ENCODE assay signal across 1 cellular context in genomic region chr11:62786318-62787004, GRCh38.
TF ChIP-seq lines count a peak whose summit lies in the region.

No MANE protein-coding gene starts in this region.

TF ChIP-seq in HepG2, 621 proteins besides CTCF, POLR2A, EP300 and RAD21 (continues in another document):
- TF ChIP-seq ZNF124 (CRISPR knock-in tag; IDR thresholded peaks at IDR 0.05) (no peak), ZNF383 (CRISPR knock-in tag; IDR thresholded peaks at IDR 0.05; ENCODE audit: borderline replicate concordance) (no peak), ZNF367 (CRISPR knock-in tag; IDR thresholded peaks at IDR 0.05; ENCODE audit: borderline replicate concordance) (no peak), THYN1 (CRISPR knock-in tag; IDR thresholded peaks at IDR 0.05; ENCODE audit: borderline replicate concordance, low read depth) (no peak), CBX5 (CRISPR knock-in tag; IDR thresholded peaks at IDR 0.05; ENCODE audit: borderline replicate concordance) (no peak), SAP130 (CRISPR knock-in tag; IDR thresholded peaks at IDR 0.05; ENCODE audit: low read depth) (peak; percentile 55; the same call in 1 of the 2 replicates), ZNF12 (CRISPR knock-in tag; IDR thresholded peaks at IDR 0.05) (no peak), ZNF343 (CRISPR knock-in tag; IDR thresholded peaks at IDR 0.05) (no peak), KLF16 (CRISPR knock-in tag; IDR thresholded peaks at IDR 0.05) (no peak), E2F5 (CRISPR knock-in tag; conservative IDR thresholded peaks at IDR 0.05) (no peak), ZNF17 (CRISPR knock-in tag; IDR thresholded peaks at IDR 0.05) (no peak), ERF (CRISPR knock-in tag; IDR thresholded peaks at IDR 0.05) (no peak; the same call in 1 of the 2 replicates), RORA (CRISPR knock-in tag; IDR thresholded peaks at IDR 0.05) (no peak), SMARCE1 (IDR thresholded peaks at IDR 0.05; ENCODE audit: borderline replicate concordance) (no peak), ZNF776 (CRISPR knock-in tag; IDR thresholded peaks at IDR 0.05) (no peak), ZNF749 (CRISPR knock-in tag; IDR thresholded peaks at IDR 0.05; ENCODE audit: borderline replicate concordance) (no peak), CENPT (CRISPR knock-in tag; IDR thresholded peaks at IDR 0.05; ENCODE audit: low read depth) (no peak), ZSCAN12 (CRISPR knock-in tag; IDR thresholded peaks at IDR 0.05) (no peak), ZNF235 (CRISPR knock-in tag; IDR thresholded peaks at IDR 0.05; ENCODE audit: borderline replicate concordance) (no peak), FOSL1 (CRISPR knock-in tag; IDR thresholded peaks at IDR 0.05; ENCODE audit: borderline replicate concordance) (no peak), ASH2L (IDR thresholded peaks at IDR 0.05; ENCODE audit: insufficient read length, low read depth, low read length) (no peak), ZNF558 (CRISPR knock-in tag; IDR thresholded peaks at IDR 0.05; ENCODE audit: borderline replicate concordance) (no peak), SP140L (CRISPR knock-in tag; IDR thresholded peaks at IDR 0.05; ENCODE audit: borderline replicate concordance) (no peak), DMAP1 (CRISPR knock-in tag; IDR thresholded peaks at IDR 0.05) (no peak), MIER2 (CRISPR knock-in tag; IDR thresholded peaks at IDR 0.05) (0 out of 2 replicates have a peak, but pooled peaks have one; percentile 36), ZNF777 (CRISPR knock-in tag; IDR thresholded peaks at IDR 0.05) (peak; percentile 67; the same call in 1 of the 2 replicates), ZNF263 (CRISPR knock-in tag; IDR thresholded peaks at IDR 0.05) (no peak), ATF4 (CRISPR knock-in tag; IDR thresholded peaks at IDR 0.05) (no peak), ZNF547 (CRISPR knock-in tag; IDR thresholded peaks at IDR 0.05) (no peak), ZNF468 (CRISPR knock-in tag; IDR thresholded peaks at IDR 0.05) (no peak; the same call in 1 of the 2 replicates), GABPB1 (CRISPR knock-in tag; IDR thresholded peaks at IDR 0.05) (no peak; the same call in 1 of the 2 replicates), NFKBIZ (CRISPR knock-in tag; IDR thresholded peaks at IDR 0.05) (no peak), ZNF772 (CRISPR knock-in tag; IDR thresholded peaks at IDR 0.05) (no peak), ZFP36L1 (CRISPR knock-in tag; IDR thresholded peaks at IDR 0.05) (no peak), ZGPAT (CRISPR knock-in tag; IDR thresholded peaks at IDR 0.05) (no peak), ZNF260 (CRISPR knock-in tag; IDR thresholded peaks at IDR 0.05; ENCODE audit: borderline replicate concordance, low read depth) (no peak), ZNF136 (CRISPR knock-in tag; IDR thresholded peaks at IDR 0.05; ENCODE audit: low read depth) (no peak), ZNF282 (IDR thresholded peaks at IDR 0.05; ENCODE audit: partially characterized antibody) (no peak)
- TF ChIP-seq, protein P1, sequence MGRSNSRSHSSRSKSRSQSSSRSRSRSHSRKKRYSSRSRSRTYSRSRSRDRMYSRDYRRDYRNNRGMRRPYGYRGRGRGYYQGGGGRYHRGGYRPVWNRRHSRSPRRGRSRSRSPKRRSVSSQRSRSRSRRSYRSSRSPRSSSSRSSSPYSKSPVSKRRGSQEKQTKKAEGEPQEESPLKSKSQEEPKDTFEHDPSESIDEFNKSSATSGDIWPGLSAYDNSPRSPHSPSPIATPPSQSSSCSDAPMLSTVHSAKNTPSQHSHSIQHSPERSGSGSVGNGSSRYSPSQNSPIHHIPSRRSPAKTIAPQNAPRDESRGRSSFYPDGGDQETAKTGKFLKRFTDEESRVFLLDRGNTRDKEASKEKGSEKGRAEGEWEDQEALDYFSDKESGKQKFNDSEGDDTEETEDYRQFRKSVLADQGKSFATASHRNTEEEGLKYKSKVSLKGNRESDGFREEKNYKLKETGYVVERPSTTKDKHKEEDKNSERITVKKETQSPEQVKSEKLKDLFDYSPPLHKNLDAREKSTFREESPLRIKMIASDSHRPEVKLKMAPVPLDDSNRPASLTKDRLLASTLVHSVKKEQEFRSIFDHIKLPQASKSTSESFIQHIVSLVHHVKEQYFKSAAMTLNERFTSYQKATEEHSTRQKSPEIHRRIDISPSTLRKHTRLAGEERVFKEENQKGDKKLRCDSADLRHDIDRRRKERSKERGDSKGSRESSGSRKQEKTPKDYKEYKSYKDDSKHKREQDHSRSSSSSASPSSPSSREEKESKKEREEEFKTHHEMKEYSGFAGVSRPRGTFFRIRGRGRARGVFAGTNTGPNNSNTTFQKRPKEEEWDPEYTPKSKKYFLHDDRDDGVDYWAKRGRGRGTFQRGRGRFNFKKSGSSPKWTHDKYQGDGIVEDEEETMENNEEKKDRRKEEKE (IDR thresholded peaks at IDR 0.05), result no peak
- TF ChIP-seq, protein P2, sequence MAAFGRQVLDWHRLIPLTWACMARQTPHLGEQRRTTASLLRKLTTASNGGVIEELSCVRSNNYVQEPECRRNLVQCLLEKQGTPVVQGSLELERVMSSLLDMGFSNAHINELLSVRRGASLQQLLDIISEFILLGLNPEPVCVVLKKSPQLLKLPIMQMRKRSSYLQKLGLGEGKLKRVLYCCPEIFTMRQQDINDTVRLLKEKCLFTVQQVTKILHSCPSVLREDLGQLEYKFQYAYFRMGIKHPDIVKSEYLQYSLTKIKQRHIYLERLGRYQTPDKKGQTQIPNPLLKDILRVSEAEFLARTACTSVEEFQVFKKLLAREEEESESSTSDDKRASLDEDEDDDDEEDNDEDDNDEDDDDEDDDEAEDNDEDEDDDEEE (CRISPR knock-in tag; IDR thresholded peaks at IDR 0.05), result peak; percentile 58; the same call in 1 of the 2 replicates
- TF ChIP-seq, protein P3, sequence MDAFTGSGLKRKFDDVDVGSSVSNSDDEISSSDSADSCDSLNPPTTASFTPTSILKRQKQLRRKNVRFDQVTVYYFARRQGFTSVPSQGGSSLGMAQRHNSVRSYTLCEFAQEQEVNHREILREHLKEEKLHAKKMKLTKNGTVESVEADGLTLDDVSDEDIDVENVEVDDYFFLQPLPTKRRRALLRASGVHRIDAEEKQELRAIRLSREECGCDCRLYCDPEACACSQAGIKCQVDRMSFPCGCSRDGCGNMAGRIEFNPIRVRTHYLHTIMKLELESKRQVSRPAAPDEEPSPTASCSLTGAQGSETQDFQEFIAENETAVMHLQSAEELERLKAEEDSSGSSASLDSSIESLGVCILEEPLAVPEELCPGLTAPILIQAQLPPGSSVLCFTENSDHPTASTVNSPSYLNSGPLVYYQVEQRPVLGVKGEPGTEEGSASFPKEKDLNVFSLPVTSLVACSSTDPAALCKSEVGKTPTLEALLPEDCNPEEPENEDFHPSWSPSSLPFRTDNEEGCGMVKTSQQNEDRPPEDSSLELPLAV (CRISPR knock-in tag; conservative IDR thresholded peaks at IDR 0.05; ENCODE audit: low read depth), result no peak
- TF ChIP-seq, protein P4, sequence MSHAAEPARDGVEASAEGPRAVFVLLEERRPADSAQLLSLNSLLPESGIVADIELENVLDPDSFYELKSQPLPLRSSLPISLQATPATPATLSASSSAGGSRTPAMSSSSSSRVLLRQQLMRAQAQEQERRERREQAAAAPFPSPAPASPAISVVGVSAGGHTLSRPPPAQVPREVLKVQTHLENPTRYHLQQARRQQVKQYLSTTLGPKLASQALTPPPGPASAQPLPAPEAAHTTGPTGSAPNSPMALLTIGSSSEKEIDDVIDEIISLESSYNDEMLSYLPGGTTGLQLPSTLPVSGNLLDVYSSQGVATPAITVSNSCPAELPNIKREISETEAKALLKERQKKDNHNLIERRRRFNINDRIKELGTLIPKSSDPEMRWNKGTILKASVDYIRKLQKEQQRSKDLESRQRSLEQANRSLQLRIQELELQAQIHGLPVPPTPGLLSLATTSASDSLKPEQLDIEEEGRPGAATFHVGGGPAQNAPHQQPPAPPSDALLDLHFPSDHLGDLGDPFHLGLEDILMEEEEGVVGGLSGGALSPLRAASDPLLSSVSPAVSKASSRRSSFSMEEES (CRISPR knock-in tag; IDR thresholded peaks at IDR 0.05), result no peak
- TF ChIP-seq, protein P5, sequence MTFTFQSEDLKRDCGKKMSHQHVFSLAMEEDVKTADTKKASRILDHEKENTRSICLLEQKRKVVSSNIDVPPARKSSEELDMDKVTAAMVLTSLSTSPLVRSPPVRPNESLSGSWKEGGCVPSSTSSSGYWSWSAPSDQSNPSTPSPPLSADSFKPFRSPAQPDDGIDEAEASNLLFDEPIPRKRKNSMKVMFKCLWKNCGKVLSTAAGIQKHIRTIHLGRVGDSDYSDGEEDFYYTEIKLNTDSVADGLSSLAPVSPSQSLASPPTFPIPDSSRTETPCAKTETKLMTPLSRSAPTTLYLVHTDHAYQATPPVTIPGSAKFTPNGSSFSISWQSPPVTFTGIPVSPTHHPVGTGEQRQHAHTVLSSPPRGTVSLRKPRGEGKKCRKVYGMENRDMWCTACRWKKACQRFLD (CRISPR knock-in tag; IDR thresholded peaks at IDR 0.05; ENCODE audit: borderline replicate concordance), result no peak
- TF ChIP-seq, protein P6, sequence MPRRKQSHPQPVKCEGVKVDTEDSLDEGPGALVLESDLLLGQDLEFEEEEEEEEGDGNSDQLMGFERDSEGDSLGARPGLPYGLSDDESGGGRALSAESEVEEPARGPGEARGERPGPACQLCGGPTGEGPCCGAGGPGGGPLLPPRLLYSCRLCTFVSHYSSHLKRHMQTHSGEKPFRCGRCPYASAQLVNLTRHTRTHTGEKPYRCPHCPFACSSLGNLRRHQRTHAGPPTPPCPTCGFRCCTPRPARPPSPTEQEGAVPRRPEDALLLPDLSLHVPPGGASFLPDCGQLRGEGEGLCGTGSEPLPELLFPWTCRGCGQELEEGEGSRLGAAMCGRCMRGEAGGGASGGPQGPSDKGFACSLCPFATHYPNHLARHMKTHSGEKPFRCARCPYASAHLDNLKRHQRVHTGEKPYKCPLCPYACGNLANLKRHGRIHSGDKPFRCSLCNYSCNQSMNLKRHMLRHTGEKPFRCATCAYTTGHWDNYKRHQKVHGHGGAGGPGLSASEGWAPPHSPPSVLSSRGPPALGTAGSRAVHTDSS (CRISPR knock-in tag; conservative IDR thresholded peaks at IDR 0.05), result no peak
- TF ChIP-seq, protein P7, sequence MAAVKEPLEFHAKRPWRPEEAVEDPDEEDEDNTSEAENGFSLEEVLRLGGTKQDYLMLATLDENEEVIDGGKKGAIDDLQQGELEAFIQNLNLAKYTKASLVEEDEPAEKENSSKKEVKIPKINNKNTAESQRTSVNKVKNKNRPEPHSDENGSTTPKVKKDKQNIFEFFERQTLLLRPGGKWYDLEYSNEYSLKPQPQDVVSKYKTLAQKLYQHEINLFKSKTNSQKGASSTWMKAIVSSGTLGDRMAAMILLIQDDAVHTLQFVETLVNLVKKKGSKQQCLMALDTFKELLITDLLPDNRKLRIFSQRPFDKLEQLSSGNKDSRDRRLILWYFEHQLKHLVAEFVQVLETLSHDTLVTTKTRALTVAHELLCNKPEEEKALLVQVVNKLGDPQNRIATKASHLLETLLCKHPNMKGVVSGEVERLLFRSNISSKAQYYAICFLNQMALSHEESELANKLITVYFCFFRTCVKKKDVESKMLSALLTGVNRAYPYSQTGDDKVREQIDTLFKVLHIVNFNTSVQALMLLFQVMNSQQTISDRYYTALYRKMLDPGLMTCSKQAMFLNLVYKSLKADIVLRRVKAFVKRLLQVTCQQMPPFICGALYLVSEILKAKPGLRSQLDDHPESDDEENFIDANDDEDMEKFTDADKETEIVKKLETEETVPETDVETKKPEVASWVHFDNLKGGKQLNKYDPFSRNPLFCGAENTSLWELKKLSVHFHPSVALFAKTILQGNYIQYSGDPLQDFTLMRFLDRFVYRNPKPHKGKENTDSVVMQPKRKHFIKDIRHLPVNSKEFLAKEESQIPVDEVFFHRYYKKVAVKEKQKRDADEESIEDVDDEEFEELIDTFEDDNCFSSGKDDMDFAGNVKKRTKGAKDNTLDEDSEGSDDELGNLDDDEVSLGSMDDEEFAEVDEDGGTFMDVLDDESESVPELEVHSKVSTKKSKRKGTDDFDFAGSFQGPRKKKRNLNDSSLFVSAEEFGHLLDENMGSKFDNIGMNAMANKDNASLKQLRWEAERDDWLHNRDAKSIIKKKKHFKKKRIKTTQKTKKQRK (IDR thresholded peaks at IDR 0.05; ENCODE audit: low read length), result no peak
